17 cellular contexts compared by ENCODE assay signal in genomic region chr6:157727629-157728182, GRCh38.
DNase-seq lines count a peak whose midpoint lies in the region; ATAC-seq, FAIRE-seq and TF ChIP-seq lines count a peak whose summit lies in the region.
"Had no signal": no experiment of that assay in that cellular context is flagged by ENCODE, and none has a peak within 500 bp of the region (broad histone marks: within the 10 kb centered on the region; RNA-seq: fewer than 3 reads in every experiment).

No MANE protein-coding gene starts in this region.

- H3K9ac ChIP-seq in HepG2 (ENCODE audit: insufficient read depth, low read depth, low read length) = peak overlapping the region; percentile 80

- TF ChIP-seq POLR2A in HepG2 (IDR thresholded peaks at IDR 0.05; ENCODE audit: insufficient read depth in 1 of 2, low read depth in 2 of 2, low read length in 2 of 2) (no peak), gastrocnemius medialis (IDR thresholded peaks at IDR 0.05) (no peak), vagina (IDR thresholded peaks at IDR 0.05) (no peak)

- H3K4me3 Mint-ChIP-seq in activated T-helper 17 cell treated with anti-CD3 and anti-CD28 coated beads, Interleukin-2, amount 50 U/mL, for 72 hours = no peak overlapping the region
- H3K4me3 Mint-ChIP-seq: B cell; CD4-positive, alpha-beta T cell; GM23338 had no signal

- H3K4me3 ChIP-seq in right cardiac atrium (ENCODE audit: low read length) = no peak overlapping the region
- H3K4me3 ChIP-seq in HepG2 (replicated peaks in 1 of 3; ENCODE audit: insufficient read depth in 1 of 3, low read depth in 2 of 3, low read length in 3 of 3) = peak overlapping the region; percentile 22 to 49 (median 23); a peak in 5 of 6 replicates
- H3K4me3 ChIP-seq in gastrocnemius medialis = no peak overlapping the region
- no peak overlapping the region for H3K4me3 ChIP-seq in vagina
- H3K4me3 ChIP-seq: GM23338, K562 had no signal

- H3K27me3 Mint-ChIP-seq in activated T-helper 17 cell treated with anti-CD3 and anti-CD28 coated beads, Interleukin-2, amount 50 U/mL, for 72 hours = peaks cover 4% of the 10 kb centered on the region
- H3K27me3 Mint-ChIP-seq: CD4-positive, alpha-beta T cell had no signal

- H3K9me3 ChIP-seq in right cardiac atrium (ENCODE audit: control insufficient read depth, low read length) (no peaks in the 10 kb centered on the region), HepG2 (ENCODE audit: low read length) (no peaks in the 10 kb centered on the region), gastrocnemius medialis (no peaks in the 10 kb centered on the region), vagina (no peaks in the 10 kb centered on the region)

- H3K4me1 Mint-ChIP-seq in activated T-helper 17 cell treated with anti-CD3 and anti-CD28 coated beads, Interleukin-2, amount 50 U/mL, for 72 hours = peaks cover 4% of the 10 kb centered on the region
- H3K4me1 Mint-ChIP-seq: B cell, GM23338 had no signal

- ATAC-seq in right cardiac atrium (no peak), left cardiac atrium (no peak), HepG2 (peak; percentile 83), gastrocnemius medialis (no peak)
- no peak for ATAC-seq in activated T-helper 17 cell treated with anti-CD3 and anti-CD28 coated beads, Interleukin-2, amount 50 U/mL, for 72 hours (replicated peaks)
- ATAC-seq: GM23338, K562 had no signal

- no peaks in the 10 kb centered on the region for H3K27me3 ChIP-seq in right cardiac atrium (ENCODE audit: control insufficient read depth, insufficient read depth)
- H3K27me3 ChIP-seq in HepG2 (ENCODE audit: control insufficient read depth in 1 of 2, insufficient read depth in 2 of 2, low read length in 2 of 2) = no peaks in the 10 kb centered on the region
- peaks cover 0 to 3% (median 0%) of the 10 kb centered on the region in 3 donors for H3K27me3 ChIP-seq in gastrocnemius medialis
- H3K27me3 ChIP-seq in vagina = no peaks in the 10 kb centered on the region

- intact Hi-C loops in right cardiac atrium (cut with DNase I) (no loop called here), left cardiac atrium (cut with DNase I) (no loop called here), HepG2 (cut with micrococcal nuclease; ENCODE audit: unreplicated experiment) (loop anchor here (5.0 kb wide), 1 partner anchor 35 kb away; no protein-coding TSS in a partner anchor), gastrocnemius medialis (cut with DNase I; ENCODE audit: low total_unique reads) (no loop called here), vagina (cut with DNase I) (no loop called here)

- in situ Hi-C loops in HepG2 (cut with HindIII; ENCODE audit: extremely low pct_ligation_motif_present, low pct_unique_long_range_greater_than_20kb) (no loop called here), gastrocnemius medialis (cut with MboI; ENCODE audit: low sequenced_read_pairs in 4 of 4) (no loop called here)

- H4K20me1 ChIP-seq in HepG2 (ENCODE audit: insufficient read depth, low read length) = no peaks in the 10 kb centered on the region

- H3K36me3 ChIP-seq in HepG2 (replicated peaks in 1 of 2; ENCODE audit: control insufficient read depth in 1 of 2, insufficient read depth in 2 of 2, low read length in 2 of 2) (no peaks in the 10 kb centered on the region), gastrocnemius medialis (no peaks in the 10 kb centered on the region), vagina (no peaks in the 10 kb centered on the region)

- POLR2A ChIA-PET in HepG2 (lab: Yijun Ruan, JAX) = interaction anchor here (0.7 to 2.7 kb wide), 20 partner anchors 8 to 404 kb away, joined by 3 to 34 read pairs (median 4); partner anchors contain the start of gene TMEM242

- no peak overlapping the region for H3K27ac Mint-ChIP-seq in activated T-helper 17 cell treated with anti-CD3 and anti-CD28 coated beads, Interleukin-2, amount 50 U/mL, for 72 hours
- H3K27ac Mint-ChIP-seq: B cell; CD4-positive, alpha-beta T cell; GM23338 had no signal

- 87% methylated on average over 7 of the region's 7 CpGs for WGBS in right cardiac atrium
- 14% methylated on average over 7 of the region's 7 CpGs for WGBS in HepG2 (ENCODE audit: low lambda C conversion rate)

- H3K9me3 Mint-ChIP-seq in activated T-helper 17 cell treated with anti-CD3 and anti-CD28 coated beads, Interleukin-2, amount 50 U/mL, for 72 hours = peaks cover 10% of the 10 kb centered on the region

- TF ChIP-seq CTCF in HepG2 (CRISPR knock-in tag; IDR thresholded peaks at IDR 0.05) = no peak; the same call in 1 of the 2 replicates
- TF ChIP-seq CTCF in gastrocnemius medialis (IDR thresholded peaks at IDR 0.05 in 4 of 5, conservative IDR thresholded peaks at IDR 0.05 in 1 of 5) = no peak
- TF ChIP-seq CTCF in vagina (IDR thresholded peaks at IDR 0.05) = no peak

- no peaks in the 10 kb centered on the region for H3K4me1 ChIP-seq in right cardiac atrium (ENCODE audit: control insufficient read depth, insufficient read depth, low read length)
- peaks cover 72% of the 10 kb centered on the region for H3K4me1 ChIP-seq in HepG2 (ENCODE audit: insufficient read depth, low read length)
- H3K4me1 ChIP-seq in gastrocnemius medialis = peaks cover 0 to 22% of the 10 kb centered on the region in 2 donors
- H3K4me1 ChIP-seq in vagina = peaks cover 10% of the 10 kb centered on the region

- H3K27ac ChIP-seq in right cardiac atrium (ENCODE audit: low read length) = peak overlapping the region; percentile 54
- peak overlapping the region; percentile 94 for H3K27ac ChIP-seq in HepG2 (ENCODE audit: extremely low read length, insufficient read depth, low read length)
- H3K27ac ChIP-seq in gastrocnemius medialis = peak overlapping the region; percentile 47 to 69 (median 57)
- peak overlapping the region; percentile 67 for H3K27ac ChIP-seq in vagina

- peak overlapping the region; percentile 83 for H3K4me2 ChIP-seq in HepG2 (ENCODE audit: low read depth, low read length)
- H3K4me2 ChIP-seq: GM23338 had no signal

- no peak overlapping the region for H2AFZ ChIP-seq in HepG2 (ENCODE audit: low read length)
- H2AFZ ChIP-seq: GM23338 had no signal

- DNase-seq in right cardiac atrium = no peak
- DNase-seq in left cardiac atrium = no peak
- DNase-seq in HepG2 (ENCODE audit: low spot score) = peak; percentile 85
- no peak for DNase-seq in gastrocnemius medialis
- no peak for DNase-seq in vagina (ENCODE audit: extremely low spot score in 2 of 2)
- DNase-seq in KG1 (lab: John Stamatoyannopoulos, UW) = no peak
- no peak for DNase-seq in DMS79 treated with DMSO at 0.1 percent for 48 hours (lab: John Stamatoyannopoulos, UW)
- DNase-seq: CD4-positive, alpha-beta T cell; NCI-H1105; NCI-H187; NCI-H774 had no signal

- BruUV-seq in HepG2 (replicated peaks; lab: Mats Ljungman, UMichigan) = TSS peak; percentile 99

- no peak for TF ChIP-seq RAD21 in HepG2 (CRISPR knock-in tag; IDR thresholded peaks at IDR 0.05)

- CTCF ChIA-PET in HepG2 (lab: Yijun Ruan, JAX; ENCODE audit: low intra/inter-chr PET ratio, low total read pairs) = no interaction called here

- TF ChIP-seq EP300 in HepG2 (IDR thresholded peaks at IDR 0.05; ENCODE audit: low read depth in 2 of 2, low read length in 2 of 2) (peak in 1 of 2 experiments; percentile 61; a peak in 1 of 4 replicates), HepG2 (CRISPR knock-in tag; IDR thresholded peaks at IDR 0.05; ENCODE audit: borderline replicate concordance) (no peak)

- no peaks in the 10 kb centered on the region for H3K79me2 ChIP-seq in HepG2 (ENCODE audit: insufficient read depth, low read length)

- FAIRE-seq in HepG2 (lab: Jason Lieb, UNC) = peak; percentile 56
- FAIRE-seq: D721Med, HTR-8/SVneo, K562 had no signal

- H3K36me3 Mint-ChIP-seq in activated T-helper 17 cell treated with anti-CD3 and anti-CD28 coated beads, Interleukin-2, amount 50 U/mL, for 72 hours (ENCODE audit: low read depth) = no peaks in the 10 kb centered on the region

TF ChIP-seq in HepG2, 621 proteins besides CTCF, POLR2A, EP300 and RAD21 (continues in another document):
- peak; percentile 31 for TF ChIP-seq POLR2AphosphoS5 (IDR thresholded peaks at IDR 0.05; ENCODE audit: low read depth, low read length)
- TF ChIP-seq, protein P1, sequence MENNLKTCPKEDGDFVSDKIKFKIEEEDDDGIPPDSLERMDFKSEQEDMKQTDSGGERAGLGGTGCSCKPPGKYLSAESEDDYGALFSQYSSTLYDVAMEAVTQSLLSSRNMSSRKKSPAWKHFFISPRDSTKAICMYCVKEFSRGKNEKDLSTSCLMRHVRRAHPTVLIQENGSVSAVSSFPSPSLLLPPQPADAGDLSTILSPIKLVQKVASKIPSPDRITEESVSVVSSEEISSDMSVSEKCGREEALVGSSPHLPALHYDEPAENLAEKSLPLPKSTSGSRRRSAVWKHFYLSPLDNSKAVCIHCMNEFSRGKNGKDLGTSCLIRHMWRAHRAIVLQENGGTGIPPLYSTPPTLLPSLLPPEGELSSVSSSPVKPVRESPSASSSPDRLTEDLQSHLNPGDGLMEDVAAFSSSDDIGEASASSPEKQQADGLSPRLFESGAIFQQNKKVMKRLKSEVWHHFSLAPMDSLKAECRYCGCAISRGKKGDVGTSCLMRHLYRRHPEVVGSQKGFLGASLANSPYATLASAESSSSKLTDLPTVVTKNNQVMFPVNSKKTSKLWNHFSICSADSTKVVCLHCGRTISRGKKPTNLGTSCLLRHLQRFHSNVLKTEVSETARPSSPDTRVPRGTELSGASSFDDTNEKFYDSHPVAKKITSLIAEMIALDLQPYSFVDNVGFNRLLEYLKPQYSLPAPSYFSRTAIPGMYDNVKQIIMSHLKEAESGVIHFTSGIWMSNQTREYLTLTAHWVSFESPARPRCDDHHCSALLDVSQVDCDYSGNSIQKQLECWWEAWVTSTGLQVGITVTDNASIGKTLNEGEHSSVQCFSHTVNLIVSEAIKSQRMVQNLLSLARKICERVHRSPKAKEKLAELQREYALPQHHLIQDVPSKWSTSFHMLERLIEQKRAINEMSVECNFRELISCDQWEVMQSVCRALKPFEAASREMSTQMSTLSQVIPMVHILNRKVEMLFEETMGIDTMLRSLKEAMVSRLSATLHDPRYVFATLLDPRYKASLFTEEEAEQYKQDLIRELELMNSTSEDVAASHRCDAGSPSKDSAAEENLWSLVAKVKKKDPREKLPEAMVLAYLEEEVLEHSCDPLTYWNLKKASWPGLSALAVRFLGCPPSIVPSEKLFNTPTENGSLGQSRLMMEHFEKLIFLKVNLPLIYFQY (CRISPR knock-in tag; IDR thresholded peaks at IDR 0.05; ENCODE audit: borderline replicate concordance) = peak; percentile 21; the same call in 1 of the 2 replicates
- TF ChIP-seq ELF3 (CRISPR knock-in tag; IDR thresholded peaks at IDR 0.05) = peak; percentile 47; the same call in 1 of the 2 replicates
- TF ChIP-seq ZNF441 (CRISPR knock-in tag; IDR thresholded peaks at IDR 0.05; ENCODE audit: borderline replicate concordance) = no peak
- 0 out of 2 replicates have a peak, but pooled peaks have one; percentile 22 for TF ChIP-seq ZNF766 (CRISPR knock-in tag; IDR thresholded peaks at IDR 0.05; ENCODE audit: borderline replicate concordance)
- no peak for TF ChIP-seq EEA1 (CRISPR knock-in tag; IDR thresholded peaks at IDR 0.05; ENCODE audit: borderline replicate concordance)

Comparison
In these comparisons a context has a peak if more than half of its experiments do, and no peak if none do; other contexts are left out.
1. H3K4me3 ChIP-seq: peak in HepG2 (3 of 3); none in right cardiac atrium (single experiment), gastrocnemius medialis (0 of 4) and vagina (0 of 2).
2. Peak in every context shown above with its lines, with median percentiles within 50 percentile points of each other: H3K27ac ChIP-seq.